ENCODE assay signal across 9 cellular contexts in the genomic region with DNA sequence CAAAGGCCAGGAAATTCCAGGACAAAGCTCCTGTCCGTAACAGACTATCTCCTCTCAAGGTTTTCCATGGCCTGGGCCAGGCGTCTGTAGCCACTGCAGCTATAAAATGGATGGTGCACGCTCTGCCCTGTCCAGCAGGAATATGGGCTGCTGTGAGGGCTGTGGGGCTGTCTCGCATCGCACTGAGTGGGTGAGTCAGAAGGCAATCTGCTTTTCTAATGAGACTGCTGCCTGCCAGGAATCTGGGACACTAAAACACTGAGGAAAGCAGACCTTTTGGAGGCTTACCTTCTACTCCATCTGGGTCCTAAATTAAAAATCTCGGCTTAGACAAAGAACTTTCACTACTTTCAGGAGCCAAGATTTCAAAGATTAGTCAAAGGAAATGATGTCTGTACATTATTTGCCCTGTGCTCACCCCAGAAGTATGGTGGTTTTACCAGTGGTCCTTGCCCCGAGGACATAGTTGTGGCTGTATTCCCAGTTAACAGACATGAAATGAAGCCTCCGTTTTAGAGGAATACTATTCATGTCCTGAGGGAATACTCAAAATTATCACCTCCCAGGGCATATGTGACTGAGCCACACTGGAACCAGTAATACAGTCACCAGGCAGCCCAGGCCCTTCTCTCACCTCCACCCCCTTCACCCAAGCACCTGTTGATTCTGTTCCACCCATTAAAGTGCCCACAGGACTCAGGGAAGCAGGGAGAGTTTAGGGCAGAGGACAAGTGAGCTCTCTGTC. TPM values are rescaled to one million over a fixed set of nuclear protein-coding genes. Genes with fewer than 3 reads are reported as not detected.
DNase-seq lines count a peak whose midpoint lies in the region; ATAC-seq lines count a peak whose summit lies in the region.
"Had no signal": no experiment of that assay in that cellular context is flagged by ENCODE, and none has a peak within 500 bp of the region (broad histone marks: within the 10 kb centered on the region; RNA-seq: fewer than 3 reads in every experiment).

No MANE protein-coding gene starts in this region.

- H3K9me3 Mint-ChIP-seq in activated CD4-positive, alpha-beta T cell treated with anti-CD3 and anti-CD28 coated beads, Interleukin-2, amount 10 ng/mL, durations not matched to agents 24 days and 14 days, result no peaks in the 10 kb centered on the region
- no peaks in the 10 kb centered on the region for H3K9me3 Mint-ChIP-seq in activated T-cell treated with anti-CD3 and anti-CD28 coated beads, Interleukin-2, amount 50 U/mL, for 72 hours
- no peaks in the 10 kb centered on the region for H3K9me3 Mint-ChIP-seq in immature natural killer cell

- ATAC-seq in activated T-cell treated with anti-CD3 and anti-CD28 coated beads, Interleukin-2, amount 50 U/mL, for 72 hours (replicated peaks in 1 of 2), result no peak

- H3K27me3 Mint-ChIP-seq in activated CD4-positive, alpha-beta T cell treated with anti-CD3 and anti-CD28 coated beads, Interleukin-2, amount 10 ng/mL, durations not matched to agents 24 days and 14 days, result no peaks in the 10 kb centered on the region
- no peaks in the 10 kb centered on the region for H3K27me3 Mint-ChIP-seq in activated T-cell treated with anti-CD3 and anti-CD28 coated beads, Interleukin-2, amount 50 U/mL, for 72 hours (ENCODE audit: low read depth)
- H3K27me3 Mint-ChIP-seq in immature natural killer cell (ENCODE audit: low read depth in 3 of 3), result no peaks in the 10 kb centered on the region

- intact Hi-C loops in activated CD4-positive, alpha-beta T cell treated with anti-CD3 and anti-CD28 coated beads, Interleukin-2, amount 10 ng/mL, durations not matched to agents 24 days and 14 days (cut with micrococcal nuclease), result no loop called here

- peaks cover 50% of the 10 kb centered on the region for H3K4me1 Mint-ChIP-seq in activated CD4-positive, alpha-beta T cell treated with anti-CD3 and anti-CD28 coated beads, Interleukin-2, amount 10 ng/mL, durations not matched to agents 24 days and 14 days
- H3K4me1 Mint-ChIP-seq in activated T-cell treated with anti-CD3 and anti-CD28 coated beads, Interleukin-2, amount 50 U/mL, for 72 hours (ENCODE audit: low read depth), result peaks cover 47% of the 10 kb centered on the region
- peaks cover 20 to 26% of the 10 kb centered on the region in 2 donors for H3K4me1 Mint-ChIP-seq in immature natural killer cell

- H3K27ac Mint-ChIP-seq in activated CD4-positive, alpha-beta T cell treated with anti-CD3 and anti-CD28 coated beads, Interleukin-2, amount 10 ng/mL, durations not matched to agents 24 days and 14 days, result no peak overlapping the region
- no peak overlapping the region for H3K27ac Mint-ChIP-seq in activated T-cell treated with anti-CD3 and anti-CD28 coated beads, Interleukin-2, amount 50 U/mL, for 72 hours
- no peak overlapping the region for H3K27ac Mint-ChIP-seq in immature natural killer cell

- H3K36me3 Mint-ChIP-seq in activated CD4-positive, alpha-beta T cell treated with anti-CD3 and anti-CD28 coated beads, Interleukin-2, amount 10 ng/mL, durations not matched to agents 24 days and 14 days (ENCODE audit: low read depth), result peaks cover 23% of the 10 kb centered on the region
- H3K36me3 Mint-ChIP-seq in activated T-cell treated with anti-CD3 and anti-CD28 coated beads, Interleukin-2, amount 50 U/mL, for 72 hours (ENCODE audit: insufficient read depth in 2 of 2), result peaks cover 0 to 8% of the 10 kb centered on the region in 2 donors
- peaks cover 5 to 14% (median 10%) of the 10 kb centered on the region in 3 donors for H3K36me3 Mint-ChIP-seq in immature natural killer cell

- DNase-seq in activated CD4-positive, alpha-beta T cell treated with anti-CD3 and anti-CD28 coated beads, Interleukin-2, amount 10 ng/mL, durations not matched to agents 24 days and 14 days, result peak; percentile 56
- no peak for DNase-seq in activated CD4-positive, alpha-beta T cell treated with anti-CD3 and anti-CD28 coated beads, Interleukin-2, amount 50 U/mL, for 48 hours
- DNase-seq in dedifferentiated amniotic fluid mesenchymal stem cell (ENCODE audit: extremely low spot score), result peak; percentile 62
- peak; percentile 82 to 86 for DNase-seq in lung microvascular endothelial cell (ENCODE audit: low read depth in 2 of 2)
- DNase-seq in ureter (ENCODE audit: low spot score), result peak; percentile 49
- no peak for DNase-seq in activated T-cell treated with anti-CD3 and anti-CD28 coated beads, Interleukin-2, amount 50 U/mL, for 72 hours
- no peak for DNase-seq in NCI-H146 treated with DMSO at 0.1 percent for 48 hours (lab: John Stamatoyannopoulos, UW; ENCODE audit: unreplicated experiment)
- no peak for DNase-seq in immature natural killer cell
- DNase-seq: 8988T had no signal

- no peak overlapping the region for H3K4me3 Mint-ChIP-seq in activated CD4-positive, alpha-beta T cell treated with anti-CD3 and anti-CD28 coated beads, Interleukin-2, amount 10 ng/mL, durations not matched to agents 24 days and 14 days
- no peak overlapping the region for H3K4me3 Mint-ChIP-seq in activated T-cell treated with anti-CD3 and anti-CD28 coated beads, Interleukin-2, amount 50 U/mL, for 72 hours
- no peak overlapping the region for H3K4me3 Mint-ChIP-seq in immature natural killer cell

RNA-seq across cellular contexts. Expression of a gene that starts 56.4 kb away (rescaled TPM):
- 51.5 and 57.9 TPM in 2 replicates for total RNA-seq in activated CD4-positive, alpha-beta T cell treated with anti-CD3 and anti-CD28 coated beads, Interleukin-2, amount 10 ng/mL, durations not matched to agents 24 days and 14 days
- total RNA-seq in lung microvascular endothelial cell (61.9 and 64.7 TPM in 2 replicates), ureter (41.5 TPM)
- total RNA-seq in activated T-cell treated with anti-CD3 and anti-CD28 coated beads, Interleukin-2, amount 50 U/mL, for 72 hours, result 10 to 100 TPM; 56.3 to 57.9 TPM
- 100 to 1,000 TPM; 114 to 225 (median 150) TPM for polyA plus RNA-seq in immature natural killer cell

Comparison
In these comparisons a context has a peak if more than half of its experiments do, and no peak if none do; other contexts are left out.
1. DNase-seq: peak in activated CD4-positive, alpha-beta T cell treated with anti-CD3 and anti-CD28 coated beads, Interleukin-2, amount 10 ng/mL, durations not matched to agents 24 days and 14 days (single experiment), dedifferentiated amniotic fluid mesenchymal stem cell (single experiment), lung microvascular endothelial cell (2 of 2) and ureter (single experiment); none in activated CD4-positive, alpha-beta T cell treated with anti-CD3 and anti-CD28 coated beads, Interleukin-2, amount 50 U/mL, for 48 hours (0 of 2), activated T-cell treated with anti-CD3 and anti-CD28 coated beads, Interleukin-2, amount 50 U/mL, for 72 hours (0 of 2), NCI-H146 treated with DMSO at 0.1 percent for 48 hours (single experiment) and immature natural killer cell (0 of 3).